6 cellular contexts compared by ENCODE assay signal in the genomic region with DNA sequence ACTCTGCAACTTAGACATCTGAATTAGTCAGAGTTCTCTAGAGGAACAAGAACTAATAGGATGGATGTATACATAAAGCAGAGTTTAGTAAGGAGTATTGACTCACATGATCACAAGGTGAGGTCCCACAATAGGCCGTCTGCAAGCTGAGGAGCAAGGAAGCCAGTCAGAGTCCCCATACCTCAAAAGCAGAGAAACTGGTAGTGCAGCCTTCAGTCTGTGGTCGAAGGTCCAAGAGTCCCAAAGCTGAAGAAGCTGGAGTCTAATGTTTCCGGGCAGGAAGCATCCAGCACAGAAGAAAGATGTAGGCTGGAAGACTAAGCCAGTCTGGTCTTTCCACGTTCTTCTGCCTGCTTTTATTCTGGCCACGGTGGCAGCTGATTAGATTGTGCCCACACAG. TPM values are rescaled to one million over a fixed set of nuclear protein-coding genes. Genes with fewer than 3 reads are reported as not detected.
"Had no signal": no experiment of that assay in that cellular context is flagged by ENCODE, and none has a peak within 500 bp of the region (broad histone marks: within the 10 kb centered on the region; RNA-seq: fewer than 3 reads in every experiment).

No MANE protein-coding gene starts in this region.

RNA-seq across cellular contexts. Expression of a gene that starts 42.3 kb away (rescaled TPM):
- total RNA-seq: GM23248, H4, H7, HFFc6, IMR-90, K562 had no signal
